Comparison of ENCODE assay signal across 1 cellular context in the genomic region with DNA sequence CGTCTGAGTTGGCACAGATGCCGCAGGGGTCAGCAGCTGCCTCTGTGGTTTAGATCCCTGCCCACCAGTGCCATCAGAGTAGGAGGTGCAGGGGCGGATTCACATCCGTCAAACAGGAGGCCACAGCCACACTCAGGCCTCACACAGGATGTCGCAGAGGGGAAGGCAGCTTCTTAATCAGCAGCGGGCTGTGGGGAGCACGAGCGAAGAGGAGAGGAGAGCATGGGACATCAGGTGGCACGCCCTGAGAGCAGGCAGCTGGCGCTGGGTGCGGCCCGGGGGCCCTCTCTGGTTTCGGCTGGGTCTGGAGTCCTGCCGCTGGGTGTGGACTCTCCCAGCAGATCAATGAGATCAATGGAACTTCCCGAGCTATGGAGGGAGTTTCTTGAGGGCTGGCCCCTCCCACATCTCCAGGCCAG.
TF ChIP-seq lines count a peak whose summit lies in the region.

No MANE protein-coding gene starts in this region.

TF ChIP-seq in HepG2, 621 proteins besides CTCF, POLR2A, EP300 and RAD21:
- TF ChIP-seq U2AF1 (optimal IDR thresholded peaks at IDR 0.05; ENCODE audit: low read depth, low read length) (no peak), ZNF75D (CRISPR knock-in tag; IDR thresholded peaks at IDR 0.05; ENCODE audit: borderline replicate concordance) (no peak), CHD4 (IDR thresholded peaks at IDR 0.05; ENCODE audit: borderline replicate concordance, low read length) (no peak), RBFOX2 (IDR thresholded peaks at IDR 0.05; ENCODE audit: low read depth, low read length) (0 out of 2 replicates have a peak, but pooled peaks have one; percentile 25), ATF1 (CRISPR knock-in tag; IDR thresholded peaks at IDR 0.05) (no peak), ZNF207 (IDR thresholded peaks at IDR 0.05; ENCODE audit: borderline replicate concordance) (no peak), TOPORS (CRISPR knock-in tag; IDR thresholded peaks at IDR 0.05) (no peak), GMEB2 (CRISPR knock-in tag; IDR thresholded peaks at IDR 0.05; ENCODE audit: low read depth) (no peak), ZNF768 (CRISPR knock-in tag; IDR thresholded peaks at IDR 0.05) (no peak), HNRNPL (IDR thresholded peaks at IDR 0.05; ENCODE audit: low read depth, low read length) (peak; percentile 55; the same call in 1 of the 2 replicates), SIN3B (IDR thresholded peaks at IDR 0.05; ENCODE audit: low read length) (no peak), KAT2B (IDR thresholded peaks at IDR 0.05; ENCODE audit: borderline replicate concordance, low read depth, low read length) (peak; percentile 38; the same call in 1 of the 2 replicates), KLF11 (CRISPR knock-in tag; IDR thresholded peaks at IDR 0.05) (no peak)
- TF ChIP-seq, protein P1, sequence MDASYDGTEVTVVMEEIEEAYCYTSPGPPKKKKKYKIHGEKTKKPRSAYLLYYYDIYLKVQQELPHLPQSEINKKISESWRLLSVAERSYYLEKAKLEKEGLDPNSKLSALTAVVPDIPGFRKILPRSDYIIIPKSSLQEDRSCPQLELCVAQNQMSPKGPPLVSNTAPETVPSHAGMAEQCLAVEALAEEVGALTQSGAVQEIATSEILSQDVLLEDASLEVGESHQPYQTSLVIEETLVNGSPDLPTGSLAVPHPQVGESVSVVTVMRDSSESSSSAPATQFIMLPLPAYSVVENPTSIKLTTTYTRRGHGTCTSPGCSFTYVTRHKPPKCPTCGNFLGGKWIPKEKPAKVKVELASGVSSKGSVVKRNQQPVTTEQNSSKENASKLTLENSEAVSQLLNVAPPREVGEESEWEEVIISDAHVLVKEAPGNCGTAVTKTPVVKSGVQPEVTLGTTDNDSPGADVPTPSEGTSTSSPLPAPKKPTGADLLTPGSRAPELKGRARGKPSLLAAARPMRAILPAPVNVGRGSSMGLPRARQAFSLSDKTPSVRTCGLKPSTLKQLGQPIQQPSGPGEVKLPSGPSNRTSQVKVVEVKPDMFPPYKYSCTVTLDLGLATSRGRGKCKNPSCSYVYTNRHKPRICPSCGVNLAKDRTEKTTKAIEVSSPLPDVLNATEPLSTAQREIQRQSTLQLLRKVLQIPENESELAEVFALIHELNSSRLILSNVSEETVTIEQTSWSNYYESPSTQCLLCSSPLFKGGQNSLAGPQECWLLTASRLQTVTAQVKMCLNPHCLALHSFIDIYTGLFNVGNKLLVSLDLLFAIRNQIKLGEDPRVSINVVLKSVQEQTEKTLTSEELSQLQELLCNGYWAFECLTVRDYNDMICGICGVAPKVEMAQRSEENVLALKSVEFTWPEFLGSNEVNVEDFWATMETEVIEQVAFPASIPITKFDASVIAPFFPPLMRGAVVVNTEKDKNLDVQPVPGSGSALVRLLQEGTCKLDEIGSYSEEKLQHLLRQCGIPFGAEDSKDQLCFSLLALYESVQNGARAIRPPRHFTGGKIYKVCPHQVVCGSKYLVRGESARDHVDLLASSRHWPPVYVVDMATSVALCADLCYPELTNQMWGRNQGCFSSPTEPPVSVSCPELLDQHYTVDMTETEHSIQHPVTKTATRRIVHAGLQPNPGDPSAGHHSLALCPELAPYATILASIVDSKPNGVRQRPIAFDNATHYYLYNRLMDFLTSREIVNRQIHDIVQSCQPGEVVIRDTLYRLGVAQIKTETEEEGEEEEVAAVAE (CRISPR knock-in tag; IDR thresholded peaks at IDR 0.05; ENCODE audit: borderline replicate concordance) = no peak
- TF ChIP-seq, protein P2, sequence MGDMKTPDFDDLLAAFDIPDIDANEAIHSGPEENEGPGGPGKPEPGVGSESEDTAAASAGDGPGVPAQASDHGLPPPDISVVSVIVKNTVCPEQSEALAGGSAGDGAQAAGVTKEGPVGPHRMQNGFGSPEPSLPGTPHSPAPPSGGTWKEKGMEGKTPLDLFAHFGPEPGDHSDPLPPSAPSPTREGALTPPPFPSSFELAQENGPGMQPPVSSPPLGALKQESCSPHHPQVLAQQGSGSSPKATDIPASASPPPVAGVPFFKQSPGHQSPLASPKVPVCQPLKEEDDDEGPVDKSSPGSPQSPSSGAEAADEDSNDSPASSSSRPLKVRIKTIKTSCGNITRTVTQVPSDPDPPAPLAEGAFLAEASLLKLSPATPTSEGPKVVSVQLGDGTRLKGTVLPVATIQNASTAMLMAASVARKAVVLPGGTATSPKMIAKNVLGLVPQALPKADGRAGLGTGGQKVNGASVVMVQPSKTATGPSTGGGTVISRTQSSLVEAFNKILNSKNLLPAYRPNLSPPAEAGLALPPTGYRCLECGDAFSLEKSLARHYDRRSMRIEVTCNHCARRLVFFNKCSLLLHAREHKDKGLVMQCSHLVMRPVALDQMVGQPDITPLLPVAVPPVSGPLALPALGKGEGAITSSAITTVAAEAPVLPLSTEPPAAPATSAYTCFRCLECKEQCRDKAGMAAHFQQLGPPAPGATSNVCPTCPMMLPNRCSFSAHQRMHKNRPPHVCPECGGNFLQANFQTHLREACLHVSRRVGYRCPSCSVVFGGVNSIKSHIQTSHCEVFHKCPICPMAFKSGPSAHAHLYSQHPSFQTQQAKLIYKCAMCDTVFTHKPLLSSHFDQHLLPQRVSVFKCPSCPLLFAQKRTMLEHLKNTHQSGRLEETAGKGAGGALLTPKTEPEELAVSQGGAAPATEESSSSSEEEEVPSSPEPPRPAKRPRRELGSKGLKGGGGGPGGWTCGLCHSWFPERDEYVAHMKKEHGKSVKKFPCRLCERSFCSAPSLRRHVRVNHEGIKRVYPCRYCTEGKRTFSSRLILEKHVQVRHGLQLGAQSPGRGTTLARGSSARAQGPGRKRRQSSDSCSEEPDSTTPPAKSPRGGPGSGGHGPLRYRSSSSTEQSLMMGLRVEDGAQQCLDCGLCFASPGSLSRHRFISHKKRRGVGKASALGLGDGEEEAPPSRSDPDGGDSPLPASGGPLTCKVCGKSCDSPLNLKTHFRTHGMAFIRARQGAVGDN (CRISPR knock-in tag; IDR thresholded peaks at IDR 0.05) = peak; percentile 19; the same call in 1 of the 2 replicates
